ENCODE assay signal across 8 cellular contexts in the genomic region with DNA sequence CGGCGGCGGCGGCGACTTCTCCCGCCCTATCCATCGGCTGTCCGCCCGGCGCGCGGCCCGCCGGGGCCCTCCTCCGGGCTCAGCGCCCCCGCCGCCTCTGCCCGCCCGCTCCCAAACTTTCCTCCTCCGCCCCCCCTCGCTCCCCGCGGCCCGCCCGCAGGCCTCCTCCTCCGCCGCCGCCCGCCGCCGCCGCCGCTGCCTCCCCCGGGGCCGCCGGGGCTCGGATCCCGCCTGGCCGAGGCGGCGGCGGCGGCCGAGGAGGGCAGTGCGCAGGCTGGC. TPM values are rescaled to one million over a fixed set of nuclear protein-coding genes. Genes with fewer than 3 reads are reported as not detected.
DNase-seq lines count a peak whose midpoint lies in the region; ATAC-seq and TF ChIP-seq lines count a peak whose summit lies in the region.

No MANE protein-coding gene starts in this region.

- no peak for TF ChIP-seq POLR2A in ovary (IDR thresholded peaks at IDR 0.05)

- H3K4me1 ChIP-seq in DND-41 (ENCODE audit: insufficient read depth, low read length), result peaks cover 49% of the 10 kb centered on the region
- no peaks in the 10 kb centered on the region for H3K4me1 ChIP-seq in ovary (ENCODE audit: insufficient read depth)

- no peak overlapping the region for H3K27ac Mint-ChIP-seq in chondrocyte (ENCODE audit: unreplicated experiment)

- no peak for TF ChIP-seq EP300 in ovary (IDR thresholded peaks at IDR 0.05)

- H4K20me1 ChIP-seq in DND-41 (ENCODE audit: insufficient read depth, low read length), result peaks cover 7% of the 10 kb centered on the region; the same call in 1 of the 2 replicates

- intact Hi-C loops in ovary (cut with DNase I), result loop anchor here in 2 of 4 donors (5.0 to 10.0 kb wide), 4 partner anchors 141 to 478 kb away; no protein-coding TSS in a partner anchor

- H3K27me3 Mint-ChIP-seq in chondrocyte (ENCODE audit: low read depth), result no peaks in the 10 kb centered on the region

- peak overlapping the region; percentile 85 for H3K9ac ChIP-seq in DND-41 (ENCODE audit: low read depth, low read length)

- DNase-seq in DND-41 (no peak), chondrocyte (ENCODE audit: low spot score) (no peak), ovary (no peak), T-helper 2 cell (no peak), Kasumi-1 (lab: John Stamatoyannopoulos, UW) (no peak), NCI-H524 (lab: John Stamatoyannopoulos, UW) (no peak), SW480 (ENCODE audit: low spot score) (no peak)

- no peak for TF ChIP-seq CTCF in DND-41 (IDR thresholded peaks at IDR 0.05; ENCODE audit: borderline replicate concordance, extremely low read depth, low read length, poor library complexity, severe bottlenecking)
- no peak for TF ChIP-seq CTCF in chondrocyte (IDR thresholded peaks at IDR 0.05)
- no peak for TF ChIP-seq CTCF in ovary (IDR thresholded peaks at IDR 0.05)

- H3K4me1 Mint-ChIP-seq in chondrocyte (ENCODE audit: low read depth), result peaks cover 32% of the 10 kb centered on the region

- H2AFZ ChIP-seq in DND-41 (ENCODE audit: low read depth, low read length), result no peak overlapping the region

- H3K27me3 ChIP-seq in DND-41 (ENCODE audit: insufficient read depth, low read length, poor library complexity), result no peaks in the 10 kb centered on the region
- H3K27me3 ChIP-seq in ovary, result no peaks in the 10 kb centered on the region

- no peaks in the 10 kb centered on the region for H3K9me3 ChIP-seq in DND-41 (ENCODE audit: insufficient read depth, low read length, severe bottlenecking)
- H3K9me3 ChIP-seq in ovary, result no peaks in the 10 kb centered on the region

- H3K27ac ChIP-seq in DND-41 (ENCODE audit: low read length) (peak overlapping the region; percentile 39; the same call in 1 of the 2 replicates), ovary (peak overlapping the region; percentile 87 to 90)

- WGBS in ovary, 3 donors, result 0% methylated on average over 37 to 44 of the region's 46 CpGs; no CpG with 5 or more reads in 1 of the 3 donors

- ATAC-seq in DND-41 (ENCODE audit: insufficient read depth, low read depth), result no peak
- peak; percentile 10 for ATAC-seq in HG03457 (IDR thresholded peaks at IDR 0.05; ENCODE audit: unreplicated experiment)

- peak overlapping the region in 1 of 2 experiments; percentile 99; a peak in 2 of 4 replicates for H3K4me3 ChIP-seq in DND-41 (ENCODE audit: low read depth in 1 of 2, low read length in 2 of 2)
- H3K4me3 ChIP-seq in ovary, result peak overlapping the region; percentile 77

- peaks cover 29% of the 10 kb centered on the region for H3K79me2 ChIP-seq in DND-41 (ENCODE audit: insufficient read depth, low read length)

- H3K4me2 ChIP-seq in DND-41 (ENCODE audit: insufficient read depth, low read length), result peak overlapping the region; percentile 86

- H3K36me3 ChIP-seq in DND-41 (ENCODE audit: insufficient read depth, low read length) (peaks cover 6% of the 10 kb centered on the region), ovary (no peaks in the 10 kb centered on the region)

- no peaks in the 10 kb centered on the region for H3K36me3 Mint-ChIP-seq in chondrocyte (ENCODE audit: low read depth)

- peak overlapping the region; percentile 92 for H3K4me3 Mint-ChIP-seq in chondrocyte (ENCODE audit: unreplicated experiment)

- no peaks in the 10 kb centered on the region for H3K9me3 Mint-ChIP-seq in chondrocyte (ENCODE audit: low read depth)

RNA-seq across cellular contexts. Expression of gene PBX3, which starts 0.5 kb away (rescaled TPM):
- total RNA-seq in chondrocyte, result 24.1 to 32.8 TPM (median 26.6 TPM) in 3 replicates
- total RNA-seq in ovary, result 100 to 1,000 TPM in 5 of 7 donors, 10 to 100 TPM in 2; 81.5 to 199 (median 149) TPM
- polyA plus RNA-seq in ovary, result 10 to 100 TPM; 52.6 to 72.8 TPM

RNA-seq across cellular contexts. Expression of gene MAPKAP1, which starts 39.7 kb away (rescaled TPM):
- total RNA-seq in chondrocyte (80.3 to 93.9 TPM (median 91.5 TPM) in 3 replicates), ovary (10 to 100 TPM; 43.3 to 77.2 (median 50.2) TPM)
- polyA plus RNA-seq in ovary, result 10 to 100 TPM; 45.9 to 86.5 TPM
